ENCODE assay signal across 8 cellular contexts in the genomic region with DNA sequence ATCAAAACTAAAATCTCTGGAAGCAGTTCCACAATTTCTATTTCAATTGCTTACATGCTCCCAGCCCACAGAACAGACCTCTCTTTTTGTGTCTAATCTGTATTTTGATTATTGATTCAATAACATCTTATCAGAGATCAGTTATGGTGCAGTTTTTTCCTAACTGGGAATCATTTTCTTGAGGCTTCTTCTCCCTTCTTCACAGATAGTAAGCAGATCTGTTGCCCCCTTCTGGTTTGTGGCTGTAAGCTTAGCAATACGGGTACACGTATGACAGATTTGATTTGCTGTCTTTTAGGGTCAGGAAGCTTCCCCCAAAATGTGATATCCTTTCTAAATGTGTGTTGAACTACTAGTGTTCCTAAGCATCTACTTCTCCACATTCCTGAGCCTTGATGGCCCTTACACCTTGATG. TPM values are rescaled to one million over a fixed set of nuclear protein-coding genes. Genes with fewer than 3 reads are reported as not detected.
A peak's percentile ranks its signal among the peaks of the same experiment; 100 is the strongest.
DNase-seq lines count a peak whose midpoint lies in the region; ATAC-seq, FAIRE-seq and TF ChIP-seq lines count a peak whose summit lies in the region.

No MANE protein-coding gene starts in this region.

- no peak for ATAC-seq in GM19023 (IDR thresholded peaks at IDR 0.05; ENCODE audit: unreplicated experiment)

- no peak overlapping the region for H3K9ac ChIP-seq in MM.1S (ENCODE audit: low read length)
- no peak overlapping the region for H3K9ac ChIP-seq in endodermal cell (ENCODE audit: extremely low read depth, low read length, poor library complexity, severe bottlenecking)

- no peaks in the 10 kb centered on the region for H3K27me3 ChIP-seq in MM.1S (replicated peaks; ENCODE audit: insufficient read depth, low read length)
- H3K27me3 ChIP-seq in endodermal cell (ENCODE audit: control insufficient read depth, insufficient read depth, low read length, poor library complexity, severe bottlenecking): no peaks in the 10 kb centered on the region

- no peak overlapping the region for H3K4me2 ChIP-seq in MM.1S (ENCODE audit: low read depth, low read length)

- H2AFZ ChIP-seq in MM.1S (ENCODE audit: low read length): no peak overlapping the region

- H3K4me3 Mint-ChIP-seq in endodermal cell: no peak overlapping the region
- H3K4me3 Mint-ChIP-seq in neural crest cell: no peak overlapping the region
- no peak overlapping the region for H3K4me3 Mint-ChIP-seq in activated naive CD4-positive, alpha-beta T cell treated with anti-CD3 and anti-CD28 coated beads for 36 hours

- DNase-seq in D721Med (ENCODE audit: insufficient read length, low spot score) (no peak), MM.1S (no peak), endodermal cell (peak; percentile 60), neural crest cell (ENCODE audit: low read depth, low spot score) (no peak), GF-D8 (lab: John Stamatoyannopoulos, UW) (no peak), NCI-H187 (lab: John Stamatoyannopoulos, UW) (no peak)
- DNase-seq in activated naive CD4-positive, alpha-beta T cell treated with anti-CD3 and anti-CD28 coated beads for 36 hours: no peak

- H3K9me2 ChIP-seq in MM.1S (replicated peaks; ENCODE audit: insufficient read depth, low read length): no peaks in the 10 kb centered on the region

- CTCF ChIA-PET in activated naive CD4-positive, alpha-beta T cell treated with anti-CD3 and anti-CD28 coated beads for 36 hours (lab: Charles Lee): interaction anchor here (0.6 kb wide), 2 partner anchors 26 to 616 kb away, joined by 3 read pairs; no protein-coding TSS in a partner anchor

- H3K36me3 Mint-ChIP-seq in endodermal cell (ENCODE audit: low read depth) (peaks cover 27% of the 10 kb centered on the region), neural crest cell (ENCODE audit: low read depth) (peaks cover 28% of the 10 kb centered on the region)
- peaks cover 65% of the 10 kb centered on the region for H3K36me3 Mint-ChIP-seq in activated naive CD4-positive, alpha-beta T cell treated with anti-CD3 and anti-CD28 coated beads for 36 hours (ENCODE audit: low read depth)

- H3K27ac Mint-ChIP-seq in endodermal cell: no peak overlapping the region
- peak overlapping the region; percentile 29 for H3K27ac Mint-ChIP-seq in neural crest cell (ENCODE audit: unreplicated experiment)
- no peak overlapping the region for H3K27ac Mint-ChIP-seq in activated naive CD4-positive, alpha-beta T cell treated with anti-CD3 and anti-CD28 coated beads for 36 hours

- no peak overlapping the region for H3K4me3 ChIP-seq in MM.1S (ENCODE audit: low read length)
- no peak overlapping the region for H3K4me3 ChIP-seq in endodermal cell (ENCODE audit: low read length)

- no peaks in the 10 kb centered on the region; the same call in 1 of the 2 replicates for H3K4me1 ChIP-seq in MM.1S (ENCODE audit: low read length)
- no peaks in the 10 kb centered on the region for H3K4me1 ChIP-seq in endodermal cell (ENCODE audit: control insufficient read depth, insufficient read depth, low read length)

- peaks cover 8% of the 10 kb centered on the region; the same call in 1 of the 2 replicates for H3K79me2 ChIP-seq in MM.1S (ENCODE audit: low read length)

- WGBS in endodermal cell (ENCODE audit: insufficient coverage in 1 of 2, insufficient read length in 1 of 2), 2 experiments: 76% methylated on average over 2 of the region's 2 CpGs; no CpG with 5 or more reads in 1 of the 2 experiments

- no peaks in the 10 kb centered on the region for H3K9me3 ChIP-seq in MM.1S (replicated peaks; ENCODE audit: insufficient read depth, low read length)
- peaks cover 9% of the 10 kb centered on the region for H3K9me3 ChIP-seq in endodermal cell (ENCODE audit: control insufficient read depth, low read length)

- intact Hi-C loops in activated naive CD4-positive, alpha-beta T cell treated with anti-CD3 and anti-CD28 coated beads for 36 hours (cut with micrococcal nuclease): no loop called here

- no peaks in the 10 kb centered on the region for H3F3A ChIP-seq in MM.1S (ENCODE audit: insufficient read depth, low read length)

- H3K9me3 Mint-ChIP-seq in endodermal cell (peaks cover 16% of the 10 kb centered on the region), neural crest cell (peaks cover 9% of the 10 kb centered on the region)
- H3K9me3 Mint-ChIP-seq in activated naive CD4-positive, alpha-beta T cell treated with anti-CD3 and anti-CD28 coated beads for 36 hours: peaks cover 1% of the 10 kb centered on the region

- H3K27ac ChIP-seq in MM.1S (ENCODE audit: low read length): no peak overlapping the region
- H3K27ac ChIP-seq in endodermal cell (ENCODE audit: low read depth, low read length): no peak overlapping the region

- H3K36me3 ChIP-seq in MM.1S (replicated peaks; ENCODE audit: insufficient read depth, low read length): no peaks in the 10 kb centered on the region
- H3K36me3 ChIP-seq in endodermal cell (ENCODE audit: control insufficient read depth, insufficient read depth, low read length): peaks cover 30% of the 10 kb centered on the region

- TF ChIP-seq CTCF in D721Med (IDR thresholded peaks at IDR 0.05; ENCODE audit: insufficient read depth, missing control alignments) (peak; percentile 57), MM.1S (IDR thresholded peaks at IDR 0.05; ENCODE audit: low read length) (peak; percentile 25), endodermal cell (conservative IDR thresholded peaks at IDR 0.05) (peak; percentile 79), neural crest cell (conservative IDR thresholded peaks at IDR 0.05) (peak; percentile 59)

- no peaks in the 10 kb centered on the region for H4K20me1 ChIP-seq in MM.1S (ENCODE audit: insufficient read depth, low read length)

- H3K4me1 Mint-ChIP-seq in endodermal cell (no peaks in the 10 kb centered on the region), neural crest cell (no peaks in the 10 kb centered on the region)
- no peaks in the 10 kb centered on the region for H3K4me1 Mint-ChIP-seq in activated naive CD4-positive, alpha-beta T cell treated with anti-CD3 and anti-CD28 coated beads for 36 hours (ENCODE audit: low read depth)

- H3K27me3 Mint-ChIP-seq in endodermal cell (ENCODE audit: insufficient read depth) (no peaks in the 10 kb centered on the region), neural crest cell (ENCODE audit: low read depth) (no peaks in the 10 kb centered on the region)
- H3K27me3 Mint-ChIP-seq in activated naive CD4-positive, alpha-beta T cell treated with anti-CD3 and anti-CD28 coated beads for 36 hours (ENCODE audit: low read depth): no peaks in the 10 kb centered on the region

- FAIRE-seq in D721Med (lab: Jason Lieb, UNC): peak; percentile 44

RNA-seq across cellular contexts. Expression of a gene that starts 39.4 kb away (rescaled TPM):
- 10 to 100 TPM; 55.2 to 80.8 TPM for total RNA-seq in endodermal cell
- 68.4 TPM for polyA plus RNA-seq in endodermal cell (2013, experiment 1 of 2)
- polyA plus RNA-seq in endodermal cell (2013, experiment 2 of 2): 64.3 TPM
- total RNA-seq in neural crest cell: 86.5 and 89.7 TPM in 2 replicates
- total RNA-seq in activated naive CD4-positive, alpha-beta T cell treated with anti-CD3 and anti-CD28 coated beads for 36 hours: 10 to 100 TPM; 86.0 to 95.8 TPM

RNA-seq across cellular contexts. Expression of a gene that starts 39.5 kb away (rescaled TPM):
- total RNA-seq in endodermal cell (10 to 100 TPM in 1 of 2 donors, 1 to 10 TPM in 1; 9.5 to 13.4 TPM), neural crest cell (13.6 and 15.6 TPM in 2 replicates)
- 10.5 TPM for polyA plus RNA-seq in endodermal cell (2013, experiment 1 of 2)
- polyA plus RNA-seq in endodermal cell (2013, experiment 2 of 2): 8.8 TPM
- 10 to 100 TPM; 10.1 to 11.6 TPM for total RNA-seq in activated naive CD4-positive, alpha-beta T cell treated with anti-CD3 and anti-CD28 coated beads for 36 hours

Comparison
In these comparisons a context has a peak if more than half of its experiments do, and no peak if none do; other contexts are left out.
1. CTCF ChIP-seq: peak in every context shown above with its lines; median percentile 79 in endodermal cell; 59 in neural crest cell; 57 in D721Med; 25 in MM.1S.